ENCODE assay signal across 8 cellular contexts in the genomic region with DNA sequence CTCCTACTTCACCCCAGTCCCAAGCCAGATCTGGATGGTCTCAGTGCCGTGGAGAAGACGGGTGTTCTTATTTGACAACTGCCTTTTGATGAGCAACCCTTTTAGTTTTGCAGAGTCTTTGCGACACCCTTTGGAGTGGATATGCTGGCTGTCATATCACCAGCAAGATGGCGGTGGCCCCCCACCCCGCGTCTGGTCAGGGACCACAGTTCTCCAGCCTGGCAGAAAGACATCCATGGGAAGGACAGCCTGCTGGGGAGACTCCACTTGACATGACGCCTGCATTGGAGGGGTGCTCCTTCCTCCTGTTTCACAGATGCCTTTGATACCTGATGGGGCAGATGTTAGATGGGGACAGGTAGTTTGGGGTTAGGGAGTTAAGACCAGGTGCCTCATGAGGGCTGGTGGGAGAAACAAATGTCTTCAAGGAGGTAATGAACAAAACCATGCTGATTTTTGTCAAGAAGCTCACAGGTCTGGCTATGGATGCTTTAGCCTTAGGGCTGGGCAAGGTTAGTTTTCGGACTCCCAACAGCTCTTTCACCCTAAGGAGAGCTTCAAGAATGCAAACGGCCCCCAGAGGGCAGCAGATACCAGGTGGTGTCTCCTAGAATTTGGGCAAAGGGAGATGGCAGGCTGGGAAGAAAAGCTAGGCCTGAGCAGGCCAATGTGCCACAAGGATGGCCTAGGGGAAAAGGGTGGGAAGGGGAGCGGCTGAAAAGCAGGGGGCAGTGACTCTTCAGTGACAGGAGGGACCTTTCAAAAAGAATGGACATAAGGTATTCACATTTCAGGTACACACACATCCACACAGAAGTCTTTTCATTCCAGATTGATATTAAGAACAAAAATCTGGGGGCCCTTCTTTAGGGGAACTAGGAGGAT.
A peak's percentile ranks its signal among the peaks of the same experiment; 100 is the strongest.
DNase-seq lines count a peak whose midpoint lies in the region; ATAC-seq lines count a peak whose summit lies in the region.

No MANE protein-coding gene starts in this region.

- ATAC-seq in GM19452 (IDR thresholded peaks at IDR 0.05; ENCODE audit: unreplicated experiment), result no peak

- intact Hi-C loops in posterior vena cava (cut with DNase I), result no loop called here

- DNase-seq in GM04503 (ENCODE audit: low read depth), result peak; percentile 17
- DNase-seq in M059J (ENCODE audit: low read depth), result peak; percentile 51
- peak; percentile 38 to 46 for DNase-seq in activated CD4-positive, alpha-beta T cell treated with anti-CD3 and anti-CD28 coated beads, Interleukin-2, amount 50 U/mL, for 4 hours
- peak; percentile 60 for DNase-seq in fibroblast of peridontal ligament (ENCODE audit: extremely low read depth)
- DNase-seq in posterior vena cava (ENCODE audit: low spot score), result peak; percentile 67
- no peak for DNase-seq in mesenteric fat pad (ENCODE audit: low spot score)
- no peak for DNase-seq in KG1 (lab: John Stamatoyannopoulos, UW)

Comparison
In these comparisons a context has a peak if more than half of its experiments do, and no peak if none do; other contexts are left out.
1. DNase-seq: peak in GM04503 (single experiment), M059J (single experiment), activated CD4-positive, alpha-beta T cell treated with anti-CD3 and anti-CD28 coated beads, Interleukin-2, amount 50 U/mL, for 4 hours (2 of 2), fibroblast of peridontal ligament (single experiment) and posterior vena cava (single experiment); none in mesenteric fat pad (single experiment) and KG1 (single experiment).